In the genomic region with DNA sequence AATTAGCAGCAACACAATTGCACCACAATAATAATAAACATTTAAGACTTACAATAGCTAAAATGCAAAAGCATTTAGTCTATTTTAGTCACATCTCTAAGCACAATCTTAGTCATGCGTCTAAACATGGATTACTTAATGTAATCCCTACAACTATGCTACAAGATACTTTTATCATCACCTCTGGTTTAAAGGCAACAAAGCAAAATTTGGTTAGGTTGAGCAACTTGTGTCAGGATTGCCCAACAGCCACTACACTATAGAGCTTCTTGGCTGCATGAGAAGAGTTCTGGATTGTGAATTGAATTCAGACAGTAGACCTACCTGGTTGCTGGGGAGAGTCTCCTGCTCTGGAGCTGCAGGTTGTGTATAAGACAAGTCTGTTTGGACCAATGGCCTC, we compare ENCODE assay signal across 12 cellular contexts.
"Had no signal": no experiment of that assay in that cellular context is flagged by ENCODE, and none has a peak within 500 bp of the region (broad histone marks: within the 10 kb centered on the region; RNA-seq: fewer than 3 reads in every experiment).

No MANE protein-coding gene starts in this region.

- DNase-seq: activated CD4-positive, CD25-positive, alpha-beta regulatory T cell; activated naive CD4-positive, alpha-beta T cell treated with anti-CD3 and anti-CD28 coated beads, Interleukin-2, amount 50 U/mL, for 16 hours; amniotic stem cell; hypothalamus; ovary; stimulated activated CD4-positive, alpha-beta T cell treated with anti-CD3 and anti-CD28 coated beads, Interleukin-4, amount 100 ng/mL, for 1 hour; stimulated activated CD8-positive, alpha-beta memory T cell treated with anti-CD3 and anti-CD28 coated beads, Interleukin-4, amount 100 ng/mL, for 48 hours; stimulated activated naive CD8-positive, alpha-beta T cell treated with anti-CD3 and anti-CD28 coated beads, Interleukin-15, Interleukin-2, amounts not matched to agents 100 U/mL and 50 U/mL, for 24 hours; T-helper 17 cell; upper lobe of right lung had no signal

- H3K4me3 ChIP-seq: neural progenitor cell, ovary, suprapubic skin, upper lobe of right lung had no signal

- ATAC-seq: stimulated activated naive CD8-positive, alpha-beta T cell treated with anti-CD3 and anti-CD28 coated beads, Interleukin-15, Interleukin-2, amounts not matched to agents 100 U/mL and 50 U/mL, for 24 hours; T-helper 17 cell; upper lobe of right lung had no signal
